1 cellular context compared by ENCODE assay signal in genomic region chr12:6223545-6223944, GRCh38.
TF ChIP-seq lines count a peak whose summit lies in the region.

No MANE protein-coding gene starts in this region.

TF ChIP-seq in GM23338, 12 proteins besides CTCF, POLR2A, EP300 and RAD21 (continued from another document):
- TF ChIP-seq REST (IDR thresholded peaks at IDR 0.05; ENCODE audit: unreplicated experiment) (no peak), ZNF114 (CRISPR knock-in tag; IDR thresholded peaks at IDR 0.05) (no peak), CREB1 (CRISPR knock-in tag; IDR thresholded peaks at IDR 0.05; ENCODE audit: low read depth) (no peak), ZNF331 (CRISPR knock-in tag; IDR thresholded peaks at IDR 0.05; ENCODE audit: low read depth) (no peak), JUNB (IDR thresholded peaks at IDR 0.05; ENCODE audit: unreplicated experiment) (no peak), STAT1 (IDR thresholded peaks at IDR 0.05; ENCODE audit: unreplicated experiment) (no peak)
